ENCODE assay signal across 19 cellular contexts in genomic region chr15:75760689-75761435, GRCh38. TPM values are rescaled to one million over a fixed set of nuclear protein-coding genes. Genes with fewer than 3 reads are reported as not detected.
DNase-seq lines count a peak whose midpoint lies in the region; ATAC-seq and TF ChIP-seq lines count a peak whose summit lies in the region.
"Had no signal": no experiment of that assay in that cellular context is flagged by ENCODE, and none has a peak within 500 bp of the region (broad histone marks: within the 10 kb centered on the region; RNA-seq: fewer than 3 reads in every experiment).

No MANE protein-coding gene starts in this region.

- H3K4me3 ChIP-seq in cardiac muscle cell (no peak overlapping the region), Karpas-422 (ENCODE audit: low read length) (no peak overlapping the region), spleen (no peak overlapping the region)

- H3K27me3 ChIP-seq in cardiac muscle cell (no peaks in the 10 kb centered on the region), Karpas-422 (ENCODE audit: low read length) (no peaks in the 10 kb centered on the region), spleen (replicated peaks in 1 of 7) (no peaks in the 10 kb centered on the region)

- H2AFZ ChIP-seq in Karpas-422 (ENCODE audit: low read length): no peak overlapping the region

- H3K4me2 ChIP-seq in Karpas-422 (ENCODE audit: low read depth, low read length, poor library complexity, severe bottlenecking): no peak overlapping the region

- DNase-seq in cardiac muscle cell (ENCODE audit: low read depth in 1 of 2, low spot score in 1 of 2): peak; percentile 16 to 69
- DNase-seq in Right ventricle myocardium inferior (ENCODE audit: missing footprints): no peak
- DNase-seq in Karpas-422: peak; percentile 37
- no peak for DNase-seq in left ventricle myocardium superior
- DNase-seq in spleen: peak; percentile 53
- DNase-seq in C1 segment of cervical spinal cord (lab: John Stamatoyannopoulos, UW): no peak
- DNase-seq in Kasumi-1 (lab: John Stamatoyannopoulos, UW): no peak
- DNase-seq: AML-193; CD8-positive, alpha-beta T cell; GOT3; HFFc6; NCI-H1417; NCI-H1930; NCI-H510A; NCI-H82; SHP77 had no signal

- TF ChIP-seq CTCF in cardiac muscle cell (IDR thresholded peaks at IDR 0.05; ENCODE audit: low read depth, low read length): no peak
- no peak for TF ChIP-seq CTCF in spleen (IDR thresholded peaks at IDR 0.05 in 8 of 11, conservative IDR thresholded peaks at IDR 0.05 in 3 of 11)

- no peaks in the 10 kb centered on the region for H4K20me1 ChIP-seq in Karpas-422 (ENCODE audit: insufficient read depth, low read depth, low read length)

- TF ChIP-seq POLR2A in spleen (IDR thresholded peaks at IDR 0.05): no peak

- H3K36me3 ChIP-seq in cardiac muscle cell: no peaks in the 10 kb centered on the region
- no peaks in the 10 kb centered on the region for H3K36me3 ChIP-seq in Karpas-422 (ENCODE audit: insufficient read depth, low read length)
- H3K36me3 ChIP-seq in spleen: no peaks in the 10 kb centered on the region

- peaks cover 37% of the 10 kb centered on the region for H3K4me1 ChIP-seq in cardiac muscle cell (ENCODE audit: low read depth)
- peaks cover 17% of the 10 kb centered on the region for H3K4me1 ChIP-seq in Karpas-422 (ENCODE audit: low read length)
- peaks cover 2 to 27% (median 14%) of the 10 kb centered on the region in 6 donors for H3K4me1 ChIP-seq in spleen

- H3K27ac ChIP-seq in cardiac muscle cell (peak overlapping the region; percentile 92), Karpas-422 (ENCODE audit: low read length) (no peak overlapping the region), spleen (no peak overlapping the region)

- WGBS in spleen, 5 donors: 89 to 94% (median 93%) methylated on average over 13 to 14 of the region's 14 CpGs

- ATAC-seq in Right ventricle myocardium inferior (no peak), left ventricle myocardium superior (peak; percentile 49), GM19452 (IDR thresholded peaks at IDR 0.05; ENCODE audit: unreplicated experiment) (no peak)
- ATAC-seq: CD8-positive, alpha-beta T cell; HepG2; Panc1 had no signal

- H3K9ac ChIP-seq in Karpas-422 (ENCODE audit: low read length): no peak overlapping the region

- intact Hi-C loops in Right ventricle myocardium inferior (cut with DNase I): no loop called here
- intact Hi-C loops in left ventricle myocardium superior (cut with micrococcal nuclease): no loop called here
- intact Hi-C loops in spleen (cut with DNase I; ENCODE audit: low total_unique reads): no loop called here

- H3K9me3 ChIP-seq in cardiac muscle cell (ENCODE audit: low read depth) (no peaks in the 10 kb centered on the region), Karpas-422 (ENCODE audit: low read length) (no peaks in the 10 kb centered on the region), spleen (no peaks in the 10 kb centered on the region)

- no peaks in the 10 kb centered on the region for H3K79me2 ChIP-seq in Karpas-422 (ENCODE audit: low read length)

- H3K9me2 ChIP-seq in Karpas-422 (replicated peaks; ENCODE audit: insufficient read depth, low read length): no peaks in the 10 kb centered on the region

RNA-seq across cellular contexts. Expression of gene CSPG4, which starts 48.2 kb away (rescaled TPM):
- total RNA-seq in cardiac muscle cell (17.2 and 30.6 TPM in 2 replicates), Right ventricle myocardium inferior (7.8 TPM), left ventricle myocardium superior (5.2 TPM), spleen (10 to 100 TPM in 4 of 7 donors, 1 to 10 TPM in 3; 4.1 to 28.6 (median 10.2) TPM)
- polyA plus RNA-seq in cardiac muscle cell (7.1 and 12.1 TPM in 2 replicates), spleen (1 to 10 TPM in 2 of 3 donors, under 1 TPM in 1; 0.89 to 4.9 (median 1.3) TPM)
- 0.11 TPM in 1 of 2 replicates, not detected in the other for total RNA-seq in Karpas-422 (2014; rRNA removed; shearing (Covaris generic); ENCODE audit: low replicate concordance)
- total RNA-seq: CD8-positive, alpha-beta T cell had no signal

Comparison
In these comparisons a context has a peak if more than half of its experiments do, and no peak if none do; other contexts are left out.
1. DNase-seq: peak in cardiac muscle cell (2 of 2), Karpas-422 (single experiment) and spleen (single experiment); none in Right ventricle myocardium inferior (single experiment), left ventricle myocardium superior (single experiment), C1 segment of cervical spinal cord (0 of 14) and Kasumi-1 (0 of 2).